Comparison of ENCODE assay signal across 1 cellular context in genomic region chr20:57580478-57581201, GRCh38.
TF ChIP-seq lines count a peak whose summit lies in the region.

No MANE protein-coding gene starts in this region.

TF ChIP-seq in K562, 482 proteins besides CTCF, POLR2A, EP300 and RAD21:
- TF ChIP-seq NRF1 (conservative IDR thresholded peaks at IDR 0.05 in 1 of 2, IDR thresholded peaks at IDR 0.05 in 1 of 2) (no peak), POLR2G (IDR thresholded peaks at IDR 0.05; ENCODE audit: low read depth, low read length) (no peak), ETV1 (tag; conservative IDR thresholded peaks at IDR 0.05; ENCODE audit: low read depth) (no peak), DMBX1 (CRISPR knock-in tag; IDR thresholded peaks at IDR 0.05; ENCODE audit: borderline replicate concordance) (no peak), ZBTB34 (CRISPR knock-in tag; IDR thresholded peaks at IDR 0.05) (no peak), ZNF655 (CRISPR knock-in tag; IDR thresholded peaks at IDR 0.05) (no peak), HNRNPK (IDR thresholded peaks at IDR 0.05; ENCODE audit: low read depth, low read length, poor library complexity, severe bottlenecking) (no peak)
